1 cellular context compared by ENCODE assay signal in the genomic region with DNA sequence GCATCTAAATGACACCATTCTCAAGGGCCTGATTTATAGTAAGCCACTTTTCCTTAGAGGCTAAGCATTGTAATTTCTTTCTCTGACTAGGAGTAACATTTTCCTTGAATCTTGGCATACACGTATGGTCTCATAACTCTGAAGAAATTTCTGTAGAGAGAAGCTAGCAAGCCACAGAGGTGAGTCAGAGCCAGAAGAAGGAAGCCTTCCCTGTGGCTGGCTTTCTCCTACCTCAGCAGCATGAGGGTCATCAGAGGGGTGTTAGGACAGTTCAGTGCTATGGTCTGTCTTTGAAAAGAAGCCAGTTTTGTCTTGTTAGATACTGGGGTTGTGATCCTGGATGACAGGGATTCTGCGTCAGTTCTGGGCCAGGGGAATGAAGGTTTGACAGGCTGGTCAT.
TF ChIP-seq lines count a peak whose summit lies in the region.

No MANE protein-coding gene starts in this region.

TF ChIP-seq in K562, 482 proteins besides CTCF, POLR2A, EP300 and RAD21:
- TF ChIP-seq, protein P1, sequence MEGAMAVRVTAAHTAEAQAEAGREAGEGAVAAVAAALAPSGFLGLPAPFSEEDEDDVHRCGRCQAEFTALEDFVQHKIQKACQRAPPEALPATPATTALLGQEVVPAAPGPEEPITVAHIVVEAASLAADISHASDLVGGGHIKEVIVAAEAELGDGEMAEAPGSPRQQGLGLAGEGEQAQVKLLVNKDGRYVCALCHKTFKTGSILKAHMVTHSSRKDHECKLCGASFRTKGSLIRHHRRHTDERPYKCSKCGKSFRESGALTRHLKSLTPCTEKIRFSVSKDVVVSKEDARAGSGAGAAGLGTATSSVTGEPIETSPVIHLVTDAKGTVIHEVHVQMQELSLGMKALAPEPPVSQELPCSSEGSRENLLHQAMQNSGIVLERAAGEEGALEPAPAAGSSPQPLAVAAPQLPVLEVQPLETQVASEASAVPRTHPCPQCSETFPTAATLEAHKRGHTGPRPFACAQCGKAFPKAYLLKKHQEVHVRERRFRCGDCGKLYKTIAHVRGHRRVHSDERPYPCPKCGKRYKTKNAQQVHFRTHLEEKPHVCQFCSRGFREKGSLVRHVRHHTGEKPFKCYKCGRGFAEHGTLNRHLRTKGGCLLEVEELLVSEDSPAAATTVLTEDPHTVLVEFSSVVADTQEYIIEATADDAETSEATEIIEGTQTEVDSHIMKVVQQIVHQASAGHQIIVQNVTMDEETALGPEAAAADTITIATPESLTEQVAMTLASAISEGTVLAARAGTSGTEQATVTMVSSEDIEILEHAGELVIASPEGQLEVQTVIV (CRISPR knock-in tag; IDR thresholded peaks at IDR 0.05; ENCODE audit: borderline replicate concordance): no peak
- TF ChIP-seq CBFB (CRISPR knock-in tag; IDR thresholded peaks at IDR 0.05) (no peak), PRPF4 (IDR thresholded peaks at IDR 0.05; ENCODE audit: insufficient read depth, low read depth, low read length, poor library complexity, severe bottlenecking) (no peak), ZKSCAN8 (CRISPR knock-in tag; IDR thresholded peaks at IDR 0.05) (no peak), KLF6 (CRISPR knock-in tag; IDR thresholded peaks at IDR 0.05; ENCODE audit: borderline replicate concordance) (no peak), ZNF717 (CRISPR knock-in tag; IDR thresholded peaks at IDR 0.05) (no peak), RERE (CRISPR knock-in tag; IDR thresholded peaks at IDR 0.05; ENCODE audit: borderline replicate concordance) (no peak), HMG20B (CRISPR knock-in tag; IDR thresholded peaks at IDR 0.05) (no peak), TAF7 (tag; IDR thresholded peaks at IDR 0.05) (no peak)
- TF ChIP-seq, protein P2, sequence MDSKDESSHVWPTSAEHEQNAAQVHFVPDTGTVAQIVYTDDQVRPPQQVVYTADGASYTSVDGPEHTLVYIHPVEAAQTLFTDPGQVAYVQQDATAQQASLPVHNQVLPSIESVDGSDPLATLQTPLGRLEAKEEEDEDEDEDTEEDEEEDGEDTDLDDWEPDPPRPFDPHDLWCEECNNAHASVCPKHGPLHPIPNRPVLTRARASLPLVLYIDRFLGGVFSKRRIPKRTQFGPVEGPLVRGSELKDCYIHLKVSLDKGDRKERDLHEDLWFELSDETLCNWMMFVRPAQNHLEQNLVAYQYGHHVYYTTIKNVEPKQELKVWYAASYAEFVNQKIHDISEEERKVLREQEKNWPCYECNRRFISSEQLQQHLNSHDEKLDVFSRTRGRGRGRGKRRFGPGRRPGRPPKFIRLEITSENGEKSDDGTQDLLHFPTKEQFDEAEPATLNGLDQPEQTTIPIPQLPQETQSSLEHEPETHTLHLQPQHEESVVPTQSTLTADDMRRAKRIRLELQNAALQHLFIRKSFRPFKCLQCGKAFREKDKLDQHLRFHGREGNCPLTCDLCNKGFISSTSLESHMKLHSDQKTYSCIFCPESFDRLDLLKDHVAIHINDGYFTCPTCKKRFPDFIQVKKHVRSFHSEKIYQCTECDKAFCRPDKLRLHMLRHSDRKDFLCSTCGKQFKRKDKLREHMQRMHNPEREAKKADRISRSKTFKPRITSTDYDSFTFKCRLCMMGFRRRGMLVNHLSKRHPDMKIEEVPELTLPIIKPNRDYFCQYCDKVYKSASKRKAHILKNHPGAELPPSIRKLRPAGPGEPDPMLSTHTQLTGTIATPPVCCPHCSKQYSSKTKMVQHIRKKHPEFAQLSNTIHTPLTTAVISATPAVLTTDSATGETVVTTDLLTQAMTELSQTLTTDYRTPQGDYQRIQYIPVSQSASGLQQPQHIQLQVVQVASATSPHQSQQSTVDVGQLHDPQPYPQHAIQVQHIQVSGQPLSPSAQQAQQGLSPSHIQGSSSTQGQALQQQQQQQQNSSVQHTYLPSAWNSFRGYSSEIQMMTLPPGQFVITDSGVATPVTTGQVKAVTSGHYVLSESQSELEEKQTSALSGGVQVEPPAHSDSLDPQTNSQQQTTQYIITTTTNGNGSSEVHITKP (IDR thresholded peaks at IDR 0.05; ENCODE audit: partially characterized antibody): no peak
- TF ChIP-seq, protein P3, sequence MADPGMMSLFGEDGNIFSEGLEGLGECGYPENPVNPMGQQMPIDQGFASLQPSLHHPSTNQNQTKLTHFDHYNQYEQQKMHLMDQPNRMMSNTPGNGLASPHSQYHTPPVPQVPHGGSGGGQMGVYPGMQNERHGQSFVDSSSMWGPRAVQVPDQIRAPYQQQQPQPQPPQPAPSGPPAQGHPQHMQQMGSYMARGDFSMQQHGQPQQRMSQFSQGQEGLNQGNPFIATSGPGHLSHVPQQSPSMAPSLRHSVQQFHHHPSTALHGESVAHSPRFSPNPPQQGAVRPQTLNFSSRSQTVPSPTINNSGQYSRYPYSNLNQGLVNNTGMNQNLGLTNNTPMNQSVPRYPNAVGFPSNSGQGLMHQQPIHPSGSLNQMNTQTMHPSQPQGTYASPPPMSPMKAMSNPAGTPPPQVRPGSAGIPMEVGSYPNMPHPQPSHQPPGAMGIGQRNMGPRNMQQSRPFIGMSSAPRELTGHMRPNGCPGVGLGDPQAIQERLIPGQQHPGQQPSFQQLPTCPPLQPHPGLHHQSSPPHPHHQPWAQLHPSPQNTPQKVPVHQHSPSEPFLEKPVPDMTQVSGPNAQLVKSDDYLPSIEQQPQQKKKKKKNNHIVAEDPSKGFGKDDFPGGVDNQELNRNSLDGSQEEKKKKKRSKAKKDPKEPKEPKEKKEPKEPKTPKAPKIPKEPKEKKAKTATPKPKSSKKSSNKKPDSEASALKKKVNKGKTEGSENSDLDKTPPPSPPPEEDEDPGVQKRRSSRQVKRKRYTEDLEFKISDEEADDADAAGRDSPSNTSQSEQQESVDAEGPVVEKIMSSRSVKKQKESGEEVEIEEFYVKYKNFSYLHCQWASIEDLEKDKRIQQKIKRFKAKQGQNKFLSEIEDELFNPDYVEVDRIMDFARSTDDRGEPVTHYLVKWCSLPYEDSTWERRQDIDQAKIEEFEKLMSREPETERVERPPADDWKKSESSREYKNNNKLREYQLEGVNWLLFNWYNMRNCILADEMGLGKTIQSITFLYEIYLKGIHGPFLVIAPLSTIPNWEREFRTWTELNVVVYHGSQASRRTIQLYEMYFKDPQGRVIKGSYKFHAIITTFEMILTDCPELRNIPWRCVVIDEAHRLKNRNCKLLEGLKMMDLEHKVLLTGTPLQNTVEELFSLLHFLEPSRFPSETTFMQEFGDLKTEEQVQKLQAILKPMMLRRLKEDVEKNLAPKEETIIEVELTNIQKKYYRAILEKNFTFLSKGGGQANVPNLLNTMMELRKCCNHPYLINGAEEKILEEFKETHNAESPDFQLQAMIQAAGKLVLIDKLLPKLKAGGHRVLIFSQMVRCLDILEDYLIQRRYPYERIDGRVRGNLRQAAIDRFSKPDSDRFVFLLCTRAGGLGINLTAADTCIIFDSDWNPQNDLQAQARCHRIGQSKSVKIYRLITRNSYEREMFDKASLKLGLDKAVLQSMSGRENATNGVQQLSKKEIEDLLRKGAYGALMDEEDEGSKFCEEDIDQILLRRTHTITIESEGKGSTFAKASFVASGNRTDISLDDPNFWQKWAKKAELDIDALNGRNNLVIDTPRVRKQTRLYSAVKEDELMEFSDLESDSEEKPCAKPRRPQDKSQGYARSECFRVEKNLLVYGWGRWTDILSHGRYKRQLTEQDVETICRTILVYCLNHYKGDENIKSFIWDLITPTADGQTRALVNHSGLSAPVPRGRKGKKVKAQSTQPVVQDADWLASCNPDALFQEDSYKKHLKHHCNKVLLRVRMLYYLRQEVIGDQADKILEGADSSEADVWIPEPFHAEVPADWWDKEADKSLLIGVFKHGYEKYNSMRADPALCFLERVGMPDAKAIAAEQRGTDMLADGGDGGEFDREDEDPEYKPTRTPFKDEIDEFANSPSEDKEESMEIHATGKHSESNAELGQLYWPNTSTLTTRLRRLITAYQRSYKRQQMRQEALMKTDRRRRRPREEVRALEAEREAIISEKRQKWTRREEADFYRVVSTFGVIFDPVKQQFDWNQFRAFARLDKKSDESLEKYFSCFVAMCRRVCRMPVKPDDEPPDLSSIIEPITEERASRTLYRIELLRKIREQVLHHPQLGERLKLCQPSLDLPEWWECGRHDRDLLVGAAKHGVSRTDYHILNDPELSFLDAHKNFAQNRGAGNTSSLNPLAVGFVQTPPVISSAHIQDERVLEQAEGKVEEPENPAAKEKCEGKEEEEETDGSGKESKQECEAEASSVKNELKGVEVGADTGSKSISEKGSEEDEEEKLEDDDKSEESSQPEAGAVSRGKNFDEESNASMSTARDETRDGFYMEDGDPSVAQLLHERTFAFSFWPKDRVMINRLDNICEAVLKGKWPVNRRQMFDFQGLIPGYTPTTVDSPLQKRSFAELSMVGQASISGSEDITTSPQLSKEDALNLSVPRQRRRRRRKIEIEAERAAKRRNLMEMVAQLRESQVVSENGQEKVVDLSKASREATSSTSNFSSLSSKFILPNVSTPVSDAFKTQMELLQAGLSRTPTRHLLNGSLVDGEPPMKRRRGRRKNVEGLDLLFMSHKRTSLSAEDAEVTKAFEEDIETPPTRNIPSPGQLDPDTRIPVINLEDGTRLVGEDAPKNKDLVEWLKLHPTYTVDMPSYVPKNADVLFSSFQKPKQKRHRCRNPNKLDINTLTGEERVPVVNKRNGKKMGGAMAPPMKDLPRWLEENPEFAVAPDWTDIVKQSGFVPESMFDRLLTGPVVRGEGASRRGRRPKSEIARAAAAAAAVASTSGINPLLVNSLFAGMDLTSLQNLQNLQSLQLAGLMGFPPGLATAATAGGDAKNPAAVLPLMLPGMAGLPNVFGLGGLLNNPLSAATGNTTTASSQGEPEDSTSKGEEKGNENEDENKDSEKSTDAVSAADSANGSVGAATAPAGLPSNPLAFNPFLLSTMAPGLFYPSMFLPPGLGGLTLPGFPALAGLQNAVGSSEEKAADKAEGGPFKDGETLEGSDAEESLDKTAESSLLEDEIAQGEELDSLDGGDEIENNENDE (IDR thresholded peaks at IDR 0.05; ENCODE audit: low read depth, low read length): no peak
- TF ChIP-seq, protein P4, sequence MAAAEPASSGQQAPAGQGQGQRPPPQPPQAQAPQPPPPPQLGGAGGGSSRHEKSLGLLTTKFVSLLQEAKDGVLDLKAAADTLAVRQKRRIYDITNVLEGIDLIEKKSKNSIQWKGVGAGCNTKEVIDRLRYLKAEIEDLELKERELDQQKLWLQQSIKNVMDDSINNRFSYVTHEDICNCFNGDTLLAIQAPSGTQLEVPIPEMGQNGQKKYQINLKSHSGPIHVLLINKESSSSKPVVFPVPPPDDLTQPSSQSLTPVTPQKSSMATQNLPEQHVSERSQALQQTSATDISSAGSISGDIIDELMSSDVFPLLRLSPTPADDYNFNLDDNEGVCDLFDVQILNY (CRISPR knock-in tag; IDR thresholded peaks at IDR 0.05): no peak
- TF ChIP-seq, protein P5, sequence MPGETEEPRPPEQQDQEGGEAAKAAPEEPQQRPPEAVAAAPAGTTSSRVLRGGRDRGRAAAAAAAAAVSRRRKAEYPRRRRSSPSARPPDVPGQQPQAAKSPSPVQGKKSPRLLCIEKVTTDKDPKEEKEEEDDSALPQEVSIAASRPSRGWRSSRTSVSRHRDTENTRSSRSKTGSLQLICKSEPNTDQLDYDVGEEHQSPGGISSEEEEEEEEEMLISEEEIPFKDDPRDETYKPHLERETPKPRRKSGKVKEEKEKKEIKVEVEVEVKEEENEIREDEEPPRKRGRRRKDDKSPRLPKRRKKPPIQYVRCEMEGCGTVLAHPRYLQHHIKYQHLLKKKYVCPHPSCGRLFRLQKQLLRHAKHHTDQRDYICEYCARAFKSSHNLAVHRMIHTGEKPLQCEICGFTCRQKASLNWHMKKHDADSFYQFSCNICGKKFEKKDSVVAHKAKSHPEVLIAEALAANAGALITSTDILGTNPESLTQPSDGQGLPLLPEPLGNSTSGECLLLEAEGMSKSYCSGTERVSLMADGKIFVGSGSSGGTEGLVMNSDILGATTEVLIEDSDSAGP (CRISPR knock-in tag; IDR thresholded peaks at IDR 0.05): no peak
- TF ChIP-seq, protein P6, sequence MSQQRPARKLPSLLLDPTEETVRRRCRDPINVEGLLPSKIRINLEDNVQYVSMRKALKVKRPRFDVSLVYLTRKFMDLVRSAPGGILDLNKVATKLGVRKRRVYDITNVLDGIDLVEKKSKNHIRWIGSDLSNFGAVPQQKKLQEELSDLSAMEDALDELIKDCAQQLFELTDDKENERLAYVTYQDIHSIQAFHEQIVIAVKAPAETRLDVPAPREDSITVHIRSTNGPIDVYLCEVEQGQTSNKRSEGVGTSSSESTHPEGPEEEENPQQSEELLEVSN (IDR thresholded peaks at IDR 0.05; ENCODE audit: borderline replicate concordance in 1 of 2, extremely low read depth in 1 of 2, insufficient read depth in 1 of 2, insufficient read length in 1 of 2, low read depth in 1 of 2, low read length in 1 of 2, poor library complexity in 1 of 2, severe bottlenecking in 1 of 2): no peak
